ENCODE assay signal across 8 cellular contexts in the genomic region with DNA sequence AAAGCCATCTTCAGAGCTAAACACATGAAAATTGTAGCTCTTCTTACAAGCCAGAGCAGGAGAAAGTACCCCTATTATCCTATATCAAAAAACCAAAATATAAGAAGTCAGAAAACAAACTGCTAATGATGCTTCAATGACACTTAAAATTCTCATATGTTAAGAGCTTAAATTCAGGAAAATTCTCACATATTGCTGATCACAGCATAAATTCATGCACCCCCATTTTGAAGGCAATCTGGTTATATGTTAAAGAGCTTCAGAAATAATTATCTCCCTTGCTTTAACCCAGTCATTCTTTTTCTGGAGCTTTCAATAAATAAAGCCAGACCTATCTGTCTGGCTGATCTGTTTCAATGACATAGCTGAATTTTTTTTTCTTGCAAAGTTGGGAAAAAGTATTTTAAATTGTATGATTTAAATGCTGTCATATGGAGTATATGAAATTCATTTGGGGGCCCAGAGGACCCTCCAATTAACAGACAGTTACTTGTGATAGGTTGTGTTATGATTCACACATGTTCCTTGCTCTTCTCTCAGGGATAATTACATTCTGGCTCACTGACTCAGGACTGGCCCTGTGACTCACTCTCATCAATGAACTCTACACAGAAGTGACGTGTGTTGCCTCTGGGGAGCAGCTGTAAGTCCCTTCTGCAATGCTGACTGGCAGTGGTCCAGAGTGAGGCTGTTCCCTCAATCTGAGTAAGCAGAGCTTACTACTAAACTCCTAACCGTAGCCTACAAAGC.
DNase-seq lines count a peak whose midpoint lies in the region; ATAC-seq and TF ChIP-seq lines count a peak whose summit lies in the region.

No MANE protein-coding gene starts in this region.

- H3K27me3 Mint-ChIP-seq in effector memory CD8-positive, alpha-beta T cell, result no peaks in the 10 kb centered on the region

- no peak overlapping the region for H3K27ac Mint-ChIP-seq in effector memory CD8-positive, alpha-beta T cell

- H3K4me1 ChIP-seq in breast epithelium, result peaks cover 0 to 8% of the 10 kb centered on the region in 2 donors
- peaks cover 12 to 21% of the 10 kb centered on the region in 2 donors for H3K4me1 ChIP-seq in thyroid gland

- CTCF ChIA-PET in BJ (lab: Yijun Ruan, JAX), result interaction anchor here (0.6 to 0.9 kb wide), 2 partner anchors 185 to 348 kb away, joined by 3 read pairs; no protein-coding TSS in a partner anchor

- peaks cover 11% of the 10 kb centered on the region in 2 donors for H3K9me3 Mint-ChIP-seq in effector memory CD8-positive, alpha-beta T cell

- H3K4me3 Mint-ChIP-seq in effector memory CD8-positive, alpha-beta T cell, result no peak overlapping the region

- H3K27ac ChIP-seq in breast epithelium (peak overlapping the region in 1 of 2 donors; percentile 4), thyroid gland (peak overlapping the region in 2 of 3 donors; percentile 30 to 66)

- no peak for TF ChIP-seq POLR2A in breast epithelium (IDR thresholded peaks at IDR 0.05)
- TF ChIP-seq POLR2A in thyroid gland (IDR thresholded peaks at IDR 0.05), result no peak

- WGBS in thyroid gland, 2 donors, result 4 to 12% methylated on average over 2 of the region's 2 CpGs

- H3K9me3 ChIP-seq in breast epithelium (no peaks in the 10 kb centered on the region), thyroid gland (no peaks in the 10 kb centered on the region)

- no peak overlapping the region for H3K4me3 ChIP-seq in BJ (ENCODE audit: low read depth, low read length)
- H3K4me3 ChIP-seq in breast epithelium, result no peak overlapping the region
- no peak overlapping the region for H3K4me3 ChIP-seq in thyroid gland (replicated peaks in 1 of 3)

- no peaks in the 10 kb centered on the region for H3K27me3 ChIP-seq in BJ (ENCODE audit: control insufficient read depth, insufficient read depth, low read length)
- no peaks in the 10 kb centered on the region for H3K27me3 ChIP-seq in breast epithelium
- no peaks in the 10 kb centered on the region for H3K27me3 ChIP-seq in thyroid gland

- TF ChIP-seq CTCF in BJ (IDR thresholded peaks at IDR 0.05; ENCODE audit: insufficient read depth, low read depth, low read length) (no peak), breast epithelium (IDR thresholded peaks at IDR 0.05) (no peak), thyroid gland (IDR thresholded peaks at IDR 0.05) (no peak)

- H3K36me3 Mint-ChIP-seq in effector memory CD8-positive, alpha-beta T cell (ENCODE audit: insufficient read depth), result no peaks in the 10 kb centered on the region

- peak; percentile 98 for ATAC-seq in GM19463 (IDR thresholded peaks at IDR 0.05; ENCODE audit: unreplicated experiment)
- peak; percentile 96 for ATAC-seq in HG03558 (IDR thresholded peaks at IDR 0.05; ENCODE audit: extremely low read depth, unreplicated experiment)
- peak; percentile 50 for ATAC-seq in left colon
- no peak for ATAC-seq in effector memory CD8-positive, alpha-beta T cell (replicated peaks)

- H3K4me1 Mint-ChIP-seq in effector memory CD8-positive, alpha-beta T cell (ENCODE audit: low read depth in 2 of 2), result no peaks in the 10 kb centered on the region

- intact Hi-C loops in breast epithelium (cut with DNase I; ENCODE audit: low total_unique reads), result no loop called here
- intact Hi-C loops in left colon (cut with DNase I, micrococcal nuclease), result no loop called here
- intact Hi-C loops in thyroid gland (cut with DNase I), result no loop called here

- H3K36me3 ChIP-seq in BJ (ENCODE audit: control insufficient read depth, insufficient read depth, low read length) (no peaks in the 10 kb centered on the region), breast epithelium (no peaks in the 10 kb centered on the region), thyroid gland (no peaks in the 10 kb centered on the region)

- POLR2A ChIA-PET in BJ (lab: Charles Lee), result no interaction called here

- DNase-seq in BJ (ENCODE audit: low read depth), result peak; percentile 98
- peak; percentile 17 for DNase-seq in NCI-H748 treated with DMSO at 0.1 percent for 48 hours (lab: John Stamatoyannopoulos, UW)
- peak; percentile 83 to 88 for DNase-seq in breast epithelium (ENCODE audit: low spot score in 2 of 2)
- peak; percentile 75 to 87 for DNase-seq in left colon
- DNase-seq in thyroid gland, result peak; percentile 92 to 93
- DNase-seq in effector memory CD8-positive, alpha-beta T cell, result no peak

Comparison
In these comparisons a context has a peak if more than half of its experiments do, and no peak if none do; other contexts are left out.
1. DNase-seq: peak in BJ (single experiment), NCI-H748 treated with DMSO at 0.1 percent for 48 hours (single experiment), breast epithelium (2 of 2), left colon (2 of 2) and thyroid gland (2 of 2); none in effector memory CD8-positive, alpha-beta T cell (0 of 3).